Comparison of ENCODE assay signal across 12 cellular contexts in the genomic region with DNA sequence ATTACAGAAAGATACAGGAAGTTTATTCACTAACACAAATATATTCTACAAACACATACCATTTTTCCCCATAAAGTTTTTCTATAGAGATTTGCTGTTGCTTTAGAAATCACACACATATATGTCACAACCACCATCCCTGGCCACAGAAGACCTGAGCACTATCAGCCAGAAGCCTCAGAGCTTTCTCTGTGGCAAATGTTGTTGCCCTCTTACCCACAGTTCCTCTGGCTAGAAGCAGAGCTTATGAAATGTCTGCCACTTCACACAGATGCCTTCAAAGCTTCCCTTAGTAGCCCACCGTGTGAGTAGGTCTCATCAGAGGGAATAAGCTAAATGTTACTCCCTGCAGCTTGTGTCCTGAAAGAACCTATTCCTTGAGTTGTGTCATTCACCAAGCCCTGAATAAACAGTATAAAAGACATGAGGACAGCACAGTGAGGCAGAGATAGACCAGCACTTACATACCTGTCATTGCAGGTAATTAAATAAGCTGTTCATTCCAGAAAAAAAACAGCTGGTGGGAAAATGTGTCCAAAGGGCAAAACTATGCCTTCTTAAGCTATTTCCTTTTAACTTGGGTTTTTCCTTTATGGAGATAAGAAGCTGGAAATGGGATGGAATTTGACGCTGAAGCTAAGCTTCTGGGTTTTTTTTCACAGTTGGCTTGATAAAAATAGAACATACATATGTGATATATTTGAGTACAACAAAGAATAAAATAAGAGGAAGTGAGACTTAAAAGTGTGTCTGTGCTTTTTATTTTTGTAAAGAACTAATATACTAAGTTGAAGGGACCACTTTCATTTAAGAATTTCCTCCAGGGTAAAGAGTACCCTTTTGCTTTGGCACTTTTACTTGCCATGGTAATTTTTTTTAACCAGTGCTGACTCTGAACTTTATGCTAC.
DNase-seq lines count a peak whose midpoint lies in the region; ATAC-seq and TF ChIP-seq lines count a peak whose summit lies in the region.
"Had no signal": no experiment of that assay in that cellular context is flagged by ENCODE, and none has a peak within 500 bp of the region (broad histone marks: within the 10 kb centered on the region; RNA-seq: fewer than 3 reads in every experiment).

No MANE protein-coding gene starts in this region.

- DNase-seq in NCI-H82 (lab: John Stamatoyannopoulos, UW) (peak; percentile 2), NCI-H82 treated with DMSO at 0.1 percent for 48 hours (lab: John Stamatoyannopoulos, UW; ENCODE audit: unreplicated experiment) (no peak), Karpas-422 (peak; percentile 53), pons (ENCODE audit: low spot score) (no peak), stomach (no peak), retina (no peak)
- DNase-seq: activated naive CD8-positive, alpha-beta T cell treated with anti-CD3 and anti-CD28 coated beads, Interleukin-2, amount 10 ng/mL, durations not matched to agents 7 days and 5 days; right cardiac atrium had no signal

- H3K4me3 ChIP-seq in Karpas-422 (ENCODE audit: low read length) (0 out of 2 replicates have a peak overlapping the region, but pooled peaks have one; percentile 32), stomach (no peak overlapping the region)

- peak overlapping the region; percentile 69 for H3K4me2 ChIP-seq in Karpas-422 (ENCODE audit: low read depth, low read length, poor library complexity, severe bottlenecking)

- H3K4me3 Mint-ChIP-seq in stimulated activated memory B cell treated with anti-CD40 and anti-IgM and Interleukin-4, amounts not matched to agents 10 μg/mL and 1 μg/mL and 100 μg/mL, for 72 hours, result peak overlapping the region; percentile 37
- H3K4me3 Mint-ChIP-seq: activated naive CD8-positive, alpha-beta T cell treated with anti-CD3 and anti-CD28 coated beads, Interleukin-2, amount 10 ng/mL, durations not matched to agents 7 days and 5 days had no signal

- peaks cover 5% of the 10 kb centered on the region for H3K9me3 Mint-ChIP-seq in stimulated activated memory B cell treated with anti-CD40 and anti-IgM and Interleukin-4, amounts not matched to agents 10 μg/mL and 1 μg/mL and 100 μg/mL, for 72 hours
- H3K9me3 Mint-ChIP-seq: activated naive CD8-positive, alpha-beta T cell treated with anti-CD3 and anti-CD28 coated beads, Interleukin-2, amount 10 ng/mL, durations not matched to agents 7 days and 5 days had no signal

- peaks cover 53% of the 10 kb centered on the region for H3K4me1 Mint-ChIP-seq in stimulated activated memory B cell treated with anti-CD40 and anti-IgM and Interleukin-4, amounts not matched to agents 10 μg/mL and 1 μg/mL and 100 μg/mL, for 72 hours

- ATAC-seq in HG02840 (IDR thresholded peaks at IDR 0.05; ENCODE audit: low FRiP score, unreplicated experiment), result peak; percentile 55
- ATAC-seq in stimulated activated memory B cell treated with anti-CD40 and anti-IgM and Interleukin-4, amounts not matched to agents 10 μg/mL and 1 μg/mL and 100 μg/mL, for 72 hours, result peak; percentile 81
- ATAC-seq: right cardiac atrium had no signal

- H3K9me3 ChIP-seq in Karpas-422 (ENCODE audit: low read length), result no peaks in the 10 kb centered on the region
- H3K9me3 ChIP-seq in stomach, result no peaks in the 10 kb centered on the region

- H3K36me3 ChIP-seq in Karpas-422 (ENCODE audit: insufficient read depth, low read length) (no peaks in the 10 kb centered on the region), stomach (no peaks in the 10 kb centered on the region)

- H3K4me1 ChIP-seq in Karpas-422 (ENCODE audit: low read length), result peaks cover 18% of the 10 kb centered on the region
- peaks cover 0 to 5% (median 0%) of the 10 kb centered on the region in 4 donors for H3K4me1 ChIP-seq in stomach

- H3K27ac Mint-ChIP-seq in stimulated activated memory B cell treated with anti-CD40 and anti-IgM and Interleukin-4, amounts not matched to agents 10 μg/mL and 1 μg/mL and 100 μg/mL, for 72 hours, result peak overlapping the region; percentile 91
- H3K27ac Mint-ChIP-seq: activated naive CD8-positive, alpha-beta T cell treated with anti-CD3 and anti-CD28 coated beads, Interleukin-2, amount 10 ng/mL, durations not matched to agents 7 days and 5 days had no signal

- no peaks in the 10 kb centered on the region for H3K79me2 ChIP-seq in Karpas-422 (ENCODE audit: low read length)

- 23 to 36% (median 27%) methylated on average over 2 of the region's 2 CpGs for WGBS in stomach, 5 donors

- H2AFZ ChIP-seq in Karpas-422 (ENCODE audit: low read length), result peak overlapping the region; percentile 50; the same call in 1 of the 2 replicates

- H3K9ac ChIP-seq in Karpas-422 (ENCODE audit: low read length), result no peak overlapping the region

- TF ChIP-seq POLR2A in stomach (IDR thresholded peaks at IDR 0.05), result no peak

- H3K36me3 Mint-ChIP-seq in stimulated activated memory B cell treated with anti-CD40 and anti-IgM and Interleukin-4, amounts not matched to agents 10 μg/mL and 1 μg/mL and 100 μg/mL, for 72 hours, result peaks cover 6% of the 10 kb centered on the region
- H3K36me3 Mint-ChIP-seq: activated naive CD8-positive, alpha-beta T cell treated with anti-CD3 and anti-CD28 coated beads, Interleukin-2, amount 10 ng/mL, durations not matched to agents 7 days and 5 days had no signal

- H3K27me3 Mint-ChIP-seq in stimulated activated memory B cell treated with anti-CD40 and anti-IgM and Interleukin-4, amounts not matched to agents 10 μg/mL and 1 μg/mL and 100 μg/mL, for 72 hours, result no peaks in the 10 kb centered on the region

- intact Hi-C loops in stomach (cut with DNase I; ENCODE audit: low total_unique reads), result no loop called here

- H3K27me3 ChIP-seq in Karpas-422 (ENCODE audit: low read length), result no peaks in the 10 kb centered on the region
- no peaks in the 10 kb centered on the region for H3K27me3 ChIP-seq in stomach

- H3K27ac ChIP-seq in Karpas-422 (ENCODE audit: low read length) (no peak overlapping the region), stomach (no peak overlapping the region)
- H3K27ac ChIP-seq: 22Rv1, epithelial cell of prostate had no signal

- H3K9me2 ChIP-seq in Karpas-422 (replicated peaks; ENCODE audit: insufficient read depth, low read length), result no peaks in the 10 kb centered on the region

- TF ChIP-seq CTCF in stomach (IDR thresholded peaks at IDR 0.05), result no peak

- TF ChIP-seq EP300 in stomach (IDR thresholded peaks at IDR 0.05), result no peak

- no peaks in the 10 kb centered on the region for H4K20me1 ChIP-seq in Karpas-422 (ENCODE audit: insufficient read depth, low read depth, low read length)

Comparison
In these comparisons a context has a peak if more than half of its experiments do, and no peak if none do; other contexts are left out.
1. DNase-seq: peak in NCI-H82 (single experiment) and Karpas-422 (single experiment); none in NCI-H82 treated with DMSO at 0.1 percent for 48 hours (single experiment), pons (single experiment), stomach (single experiment) and retina (single experiment).